21 cellular contexts compared by ENCODE assay signal in the genomic region with DNA sequence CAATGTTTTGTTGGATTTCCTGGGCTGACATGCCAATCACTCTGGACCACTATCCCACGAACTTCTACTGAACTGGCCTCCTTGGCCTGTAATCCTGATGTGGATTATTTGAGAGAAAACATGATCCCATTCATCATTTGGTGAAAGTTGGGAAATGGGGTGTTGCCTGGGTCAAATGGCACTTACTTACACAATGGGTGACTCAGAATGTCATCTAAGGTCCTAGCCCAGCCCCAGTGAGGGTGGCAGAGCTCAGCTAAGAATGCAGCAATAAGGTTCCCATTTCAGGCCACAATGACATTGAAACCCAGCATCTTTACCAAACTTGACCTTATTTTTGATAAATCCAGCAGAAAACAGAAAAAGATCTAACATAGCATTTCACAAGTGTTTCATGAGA. TPM values are rescaled to one million over a fixed set of nuclear protein-coding genes. Genes with fewer than 3 reads are reported as not detected.
A peak's percentile ranks its signal among the peaks of the same experiment; 100 is the strongest.
DNase-seq lines count a peak whose midpoint lies in the region; ATAC-seq lines count a peak whose summit lies in the region.
"Had no signal": no experiment of that assay in that cellular context is flagged by ENCODE, and none has a peak within 500 bp of the region (broad histone marks: within the 10 kb centered on the region; RNA-seq: fewer than 3 reads in every experiment).

No MANE protein-coding gene starts in this region.

- H3K27me3 Mint-ChIP-seq in activated CD4-positive, alpha-beta T cell treated with anti-CD3 and anti-CD28 coated beads for 36 hours, result no peaks in the 10 kb centered on the region
- peaks cover 20% of the 10 kb centered on the region for H3K27me3 Mint-ChIP-seq in activated CD4-positive, alpha-beta memory T cell treated with anti-CD3 and anti-CD28 coated beads, Interleukin-2, amount 10 ng/mL, durations not matched to agents 7 days and 5 days

- intact Hi-C loops in activated CD4-positive, alpha-beta T cell treated with anti-CD3 and anti-CD28 coated beads for 36 hours (cut with DNase I, micrococcal nuclease), result loop anchor here in 1 of 2 experiments (5.0 kb wide), 1 partner anchor 378 kb away; no protein-coding TSS in a partner anchor

- CTCF ChIA-PET in activated CD4-positive, alpha-beta T cell treated with anti-CD3 and anti-CD28 coated beads for 36 hours (lab: Charles Lee), result interaction anchor here (1.1 to 6.0 kb wide), 5 partner anchors 12 to 248 kb away, joined by 3 to 120 read pairs (median 8); a partner anchor contains a TSS
- CTCF ChIA-PET in activated CD4-positive, alpha-beta memory T cell treated with anti-CD3 and anti-CD28 coated beads, Interleukin-2, amount 10 ng/mL, durations not matched to agents 7 days and 5 days (lab: Charles Lee), result interaction anchor here (6.1 to 8.2 kb wide), 2 partner anchors 15 to 141 kb away, joined by 104 to 189 read pairs; a partner anchor contains a TSS

- no peaks in the 10 kb centered on the region for H3K9me3 Mint-ChIP-seq in activated CD4-positive, alpha-beta T cell treated with anti-CD3 and anti-CD28 coated beads for 36 hours (ENCODE audit: low read depth)
- no peaks in the 10 kb centered on the region for H3K9me3 Mint-ChIP-seq in activated CD4-positive, alpha-beta memory T cell treated with anti-CD3 and anti-CD28 coated beads, Interleukin-2, amount 10 ng/mL, durations not matched to agents 7 days and 5 days

- H3K4me1 Mint-ChIP-seq in activated CD4-positive, alpha-beta T cell treated with anti-CD3 and anti-CD28 coated beads for 36 hours, result peaks cover 15% of the 10 kb centered on the region
- H3K4me1 Mint-ChIP-seq in activated CD4-positive, alpha-beta memory T cell treated with anti-CD3 and anti-CD28 coated beads, Interleukin-2, amount 10 ng/mL, durations not matched to agents 7 days and 5 days, result peaks cover 16% of the 10 kb centered on the region

- H3K27ac Mint-ChIP-seq in activated CD4-positive, alpha-beta T cell treated with anti-CD3 and anti-CD28 coated beads for 36 hours, result peak overlapping the region; percentile 42
- H3K27ac Mint-ChIP-seq in activated CD4-positive, alpha-beta memory T cell treated with anti-CD3 and anti-CD28 coated beads, Interleukin-2, amount 10 ng/mL, durations not matched to agents 7 days and 5 days, result no peak overlapping the region

- no peak for ATAC-seq in activated CD4-positive, alpha-beta T cell treated with anti-CD3 and anti-CD28 coated beads for 36 hours
- ATAC-seq in esophagus mucosa, result peak; percentile 73
- no peak for ATAC-seq in HG03175 (IDR thresholded peaks at IDR 0.05; ENCODE audit: unreplicated experiment)
- no peak for ATAC-seq in GM19351 (IDR thresholded peaks at IDR 0.05; ENCODE audit: unreplicated experiment)
- ATAC-seq: HepG2 had no signal

- no peak for DNase-seq in activated CD4-positive, alpha-beta T cell treated with anti-CD3 and anti-CD28 coated beads for 36 hours
- no peak for DNase-seq in activated CD4-positive, alpha-beta T cell treated with anti-CD3 and anti-CD28 coated beads, Interleukin-2, amount 50 U/mL, for 1 hour
- DNase-seq in NOMO-1 treated with DMSO at 0.1 percent for 48 hours (lab: John Stamatoyannopoulos, UW; ENCODE audit: unreplicated experiment) (peak; percentile 43), EL (no peak)
- DNase-seq in activated CD4-positive, alpha-beta memory T cell treated with anti-CD3 and anti-CD28 coated beads, Interleukin-2, amount 10 ng/mL, durations not matched to agents 7 days and 5 days, result no peak
- DNase-seq: C1 segment of cervical spinal cord, DMS 273 treated with DMSO at 0.1 percent for 48 hours, GF-D8, GOT3, MG63, NCI-H1417 treated with DMSO at 0.1 percent for 48 hours, NCI-H2029, NCI-H2171, NCI-H748 treated with DMSO at 0.1 percent for 48 hours, SHP77 treated with DMSO at 0.1 percent for 48 hours had no signal

- H3K4me3 Mint-ChIP-seq in activated CD4-positive, alpha-beta T cell treated with anti-CD3 and anti-CD28 coated beads for 36 hours, result no peak overlapping the region
- no peak overlapping the region for H3K4me3 Mint-ChIP-seq in activated CD4-positive, alpha-beta memory T cell treated with anti-CD3 and anti-CD28 coated beads, Interleukin-2, amount 10 ng/mL, durations not matched to agents 7 days and 5 days

- POLR2A ChIA-PET in activated CD4-positive, alpha-beta T cell treated with anti-CD3 and anti-CD28 coated beads for 36 hours (lab: Charles Lee), result no interaction called here
- POLR2A ChIA-PET in activated CD4-positive, alpha-beta memory T cell treated with anti-CD3 and anti-CD28 coated beads, Interleukin-2, amount 10 ng/mL, durations not matched to agents 7 days and 5 days (lab: Charles Lee), result interaction anchor here (1.2 to 1.4 kb wide), 2 partner anchors 22 to 248 kb away, joined by 3 read pairs; no protein-coding TSS in a partner anchor

- H3K36me3 Mint-ChIP-seq in activated CD4-positive, alpha-beta T cell treated with anti-CD3 and anti-CD28 coated beads for 36 hours (ENCODE audit: low read depth), result no peaks in the 10 kb centered on the region
- H3K36me3 Mint-ChIP-seq in activated CD4-positive, alpha-beta memory T cell treated with anti-CD3 and anti-CD28 coated beads, Interleukin-2, amount 10 ng/mL, durations not matched to agents 7 days and 5 days (ENCODE audit: low read depth), result no peaks in the 10 kb centered on the region

RNA-seq across cellular contexts. Expression of a gene that starts 8.0 kb away (rescaled TPM):
- under 1 TPM; 0.05 to 0.67 TPM for total RNA-seq in activated CD4-positive, alpha-beta T cell treated with anti-CD3 and anti-CD28 coated beads for 36 hours
- total RNA-seq in esophagus mucosa, result not detected
- under 1 TPM in 1 of 2 experiments, not detected in 1; 0.03 TPM for total RNA-seq in activated CD4-positive, alpha-beta memory T cell treated with anti-CD3 and anti-CD28 coated beads, Interleukin-2, amount 10 ng/mL, durations not matched to agents 7 days and 5 days
- total RNA-seq: NCI-H460, RPMI7951 had no signal

RNA-seq across cellular contexts. Expression of a gene that starts 19.5 kb away (rescaled TPM):
- 1 to 10 TPM in 1 of 2 experiments, under 1 TPM in 1; 0.91 to 1.1 TPM for total RNA-seq in activated CD4-positive, alpha-beta T cell treated with anti-CD3 and anti-CD28 coated beads for 36 hours
- not detected for total RNA-seq in esophagus mucosa
- total RNA-seq in activated CD4-positive, alpha-beta memory T cell treated with anti-CD3 and anti-CD28 coated beads, Interleukin-2, amount 10 ng/mL, durations not matched to agents 7 days and 5 days, result under 1 TPM; 0.33 to 0.48 TPM
- total RNA-seq: NCI-H460, RPMI7951 had no signal
